ENCODE assay signal across 25 cellular contexts in the genomic region with DNA sequence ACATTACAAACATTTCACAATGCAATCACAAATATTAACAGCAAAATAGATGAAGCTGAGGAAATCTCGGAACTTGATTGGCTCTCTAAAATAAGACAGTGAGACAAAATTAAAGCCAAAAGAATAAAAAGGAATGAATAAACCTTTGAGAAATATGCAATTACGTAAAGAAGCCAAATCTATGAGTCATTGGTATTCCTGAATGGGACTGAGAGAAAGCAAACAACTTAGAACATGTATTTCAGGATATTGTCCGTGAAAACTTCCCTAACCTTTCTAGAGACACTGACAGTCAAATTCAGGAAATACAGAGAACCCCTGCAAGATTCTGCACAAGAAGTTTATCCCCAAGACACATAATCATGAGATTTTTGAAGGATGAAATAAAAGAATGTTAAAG. TPM values are rescaled to one million over a fixed set of nuclear protein-coding genes. Genes with fewer than 3 reads are reported as not detected.
DNase-seq lines count a peak whose midpoint lies in the region; ATAC-seq and TF ChIP-seq lines count a peak whose summit lies in the region.
"Had no signal": no experiment of that assay in that cellular context is flagged by ENCODE, and none has a peak within 500 bp of the region (broad histone marks: within the 10 kb centered on the region; RNA-seq: fewer than 3 reads in every experiment).

No MANE protein-coding gene starts in this region.

- H2AFZ ChIP-seq in mammary epithelial cell (ENCODE audit: low read depth, low read length): no peak overlapping the region

- H3K4me1 Mint-ChIP-seq in MCF 10A (ENCODE audit: insufficient read depth, unreplicated experiment): peaks cover 10% of the 10 kb centered on the region
- H3K4me1 Mint-ChIP-seq: CD8-positive, alpha-beta memory T cell had no signal

- peak overlapping the region; percentile 27 for H3K4me3 Mint-ChIP-seq in MCF 10A (ENCODE audit: unreplicated experiment)
- H3K4me3 Mint-ChIP-seq: CD8-positive, alpha-beta memory T cell had no signal

- H3K9me3 Mint-ChIP-seq in MCF 10A (ENCODE audit: unreplicated experiment): peaks cover 15% of the 10 kb centered on the region

- H3K4me1 ChIP-seq in breast epithelium (no peaks in the 10 kb centered on the region), mammary epithelial cell (ENCODE audit: insufficient read depth, low read length) (no peaks in the 10 kb centered on the region)

- no peaks in the 10 kb centered on the region for H4K20me1 ChIP-seq in mammary epithelial cell (ENCODE audit: insufficient read depth, low read length)

- no TSS peak for BruUV-seq in MCF 10A (replicated peaks; lab: Mats Ljungman, UMichigan)
- BruUV-seq in mammary epithelial cell (replicated peaks; lab: Mats Ljungman, UMichigan): no TSS peak

- in situ Hi-C loops in mammary epithelial cell (cut with MboI; ENCODE audit: low sequenced_read_pairs in 2 of 2): no loop called here
- in situ Hi-C loops in GM13976 (cut with MboI; ENCODE audit: low sequenced_read_pairs, unreplicated experiment): no loop called here

- dilution Hi-C loops in mammary epithelial cell (cut with HindIII; ENCODE audit: low sequenced_read_pairs): no loop called here

- ATAC-seq in GM21825 (IDR thresholded peaks at IDR 0.05; ENCODE audit: unreplicated experiment): no peak
- ATAC-seq: GM12878 had no signal

- H3K79me2 ChIP-seq in mammary epithelial cell (ENCODE audit: insufficient read depth, low read length): no peaks in the 10 kb centered on the region

- no peaks in the 10 kb centered on the region for H3K36me3 Mint-ChIP-seq in MCF 10A (ENCODE audit: insufficient read depth, unreplicated experiment)

- no peak overlapping the region for H3K4me2 ChIP-seq in mammary epithelial cell (ENCODE audit: insufficient read depth, low read depth, low read length)

- CTCF ChIA-PET in MCF 10A (lab: Yijun Ruan, JAX): no interaction called here
- CTCF ChIA-PET in mammary epithelial cell (lab: Charles Lee; ENCODE audit: low non-redundant PET): no interaction called here

- H3K4me3 ChIP-seq in breast epithelium (no peak overlapping the region), mammary epithelial cell (replicated peaks in 1 of 3; ENCODE audit: insufficient read depth in 1 of 3, low read depth in 2 of 3, low read length in 3 of 3) (no peak overlapping the region), fibroblast of villous mesenchyme (ENCODE audit: low read depth, low read length) (no peak overlapping the region)
- H3K4me3 ChIP-seq: GM12878 had no signal

- H3K36me3 ChIP-seq in breast epithelium (no peaks in the 10 kb centered on the region), mammary epithelial cell (ENCODE audit: insufficient read depth, low read length) (no peaks in the 10 kb centered on the region)

- H3K9me3 ChIP-seq in breast epithelium: no peaks in the 10 kb centered on the region
- peaks cover 8% of the 10 kb centered on the region for H3K9me3 ChIP-seq in mammary epithelial cell (replicated peaks; ENCODE audit: insufficient read depth, low read length)

- H3K9ac ChIP-seq in mammary epithelial cell (ENCODE audit: insufficient read depth, low read length): no peak overlapping the region

- POLR2A ChIA-PET in MCF 10A (lab: Yijun Ruan, JAX): interaction anchor here (1.2 to 1.6 kb wide), 2 partner anchors 11 to 14 kb away, joined by 4 to 5 read pairs; no protein-coding TSS in a partner anchor

- 61% methylated on average over 3 of the region's 3 CpGs for WGBS in mammary epithelial cell (ENCODE audit: low coverage, missing lambda C conversion rate)

- H3K27me3 Mint-ChIP-seq in MCF 10A (ENCODE audit: insufficient read depth, unreplicated experiment): no peaks in the 10 kb centered on the region

- H3K27ac ChIP-seq in breast epithelium (no peak overlapping the region), mammary epithelial cell (ENCODE audit: insufficient read depth, low read depth, low read length) (no peak overlapping the region)
- H3K27ac ChIP-seq: C4-2B, HL-60 had no signal

- TF ChIP-seq POLR2A in breast epithelium (IDR thresholded peaks at IDR 0.05): no peak

- intact Hi-C loops in MCF 10A (cut with micrococcal nuclease) (no loop called here), breast epithelium (cut with DNase I; ENCODE audit: low total_unique reads) (no loop called here), mammary epithelial cell (cut with micrococcal nuclease) (no loop called here)

- H3K27ac Mint-ChIP-seq in MCF 10A (ENCODE audit: low read depth, unreplicated experiment): peak overlapping the region; percentile 51
- H3K27ac Mint-ChIP-seq: CD8-positive, alpha-beta memory T cell had no signal

- no peak for TF ChIP-seq CTCF in MCF 10A (IDR thresholded peaks at IDR 0.05; ENCODE audit: unreplicated experiment)
- TF ChIP-seq CTCF in breast epithelium (IDR thresholded peaks at IDR 0.05): no peak
- no peak for TF ChIP-seq CTCF in mammary epithelial cell (conservative IDR thresholded peaks at IDR 0.05 in 1 of 2, IDR thresholded peaks at IDR 0.05 in 1 of 2; ENCODE audit: extremely low read depth in 1 of 2, insufficient read depth in 1 of 2, low read depth in 1 of 2, low read length in 2 of 2)
- TF ChIP-seq CTCF in fibroblast of villous mesenchyme (IDR thresholded peaks at IDR 0.05; ENCODE audit: insufficient read depth, low read depth, low read length): no peak
- TF ChIP-seq CTCF in GM13976 (IDR thresholded peaks at IDR 0.05; ENCODE audit: borderline replicate concordance, control extremely low read depth, extremely low read depth, insufficient read depth, missing control alignments): no peak

- no peaks in the 10 kb centered on the region for H3K27me3 ChIP-seq in breast epithelium
- H3K27me3 ChIP-seq in mammary epithelial cell (ENCODE audit: insufficient read depth, low read length): no peaks in the 10 kb centered on the region

- peak; percentile 42 for DNase-seq in MCF 10A (ENCODE audit: unreplicated experiment)
- DNase-seq in breast epithelium (ENCODE audit: low spot score in 2 of 2): no peak
- peak; percentile 26 for DNase-seq in mammary epithelial cell
- peak; percentile 18 for DNase-seq in fibroblast of villous mesenchyme (ENCODE audit: low read depth)
- no peak for DNase-seq in GM13976 (ENCODE audit: low spot score)
- DNase-seq in activated CD8-positive, alpha-beta memory T cell treated with anti-CD3 and anti-CD28 coated beads, Interleukin-2, amount 50 U/mL, for 4 hours: no peak
- DNase-seq: 8988T; CD8-positive, alpha-beta memory T cell; DMS79; GOT3; HCEC 1CT; KBM-7; NCI-H1105 treated with DMSO at 0.1 percent for 48 hours; NCI-H2029 treated with DMSO at 0.1 percent for 48 hours; NCI-H226; NCI-H524; NCI-H82; Right ventricle myocardium superior had no signal

RNA-seq across cellular contexts. Expression of gene SPANXN2, which starts 48.4 kb away (rescaled TPM):
- total RNA-seq in MCF 10A (2022) (not detected in 2 replicates), breast epithelium (not detected), mammary epithelial cell (not detected), fibroblast of villous mesenchyme (not detected in 2 replicates)
- not detected for polyA plus RNA-seq in mammary epithelial cell
- polyA minus RNA-seq in mammary epithelial cell: not detected
- total RNA-seq: CD8-positive, alpha-beta memory T cell; GM12878; HT-29; OCI-LY7; Right ventricle myocardium superior; SK-MEL-5 had no signal
- polyA plus RNA-seq: CD8-positive, alpha-beta memory T cell; GM12878 had no signal

Comparison
In these comparisons a context has a peak if more than half of its experiments do, and no peak if none do; other contexts are left out.
1. DNase-seq: peak in MCF 10A (single experiment), mammary epithelial cell (single experiment) and fibroblast of villous mesenchyme (single experiment); none in breast epithelium (0 of 2), GM13976 (single experiment) and activated CD8-positive, alpha-beta memory T cell treated with anti-CD3 and anti-CD28 coated beads, Interleukin-2, amount 50 U/mL, for 4 hours (single experiment).